25 cellular contexts compared by ENCODE assay signal in genomic region chr18:6666286-6666685, GRCh38.
"Had no signal": no experiment of that assay in that cellular context is flagged by ENCODE, and none has a peak within 500 bp of the region (broad histone marks: within the 10 kb centered on the region; RNA-seq: fewer than 3 reads in every experiment).

No MANE protein-coding gene starts in this region.

- H3K27ac ChIP-seq: epithelial cell of prostate, esophagus muscularis mucosa, gastrocnemius medialis, left ventricle myocardium inferior, lower lobe of right lung, psoas muscle, spleen, testis, tibial nerve had no signal

- H3K4me1 ChIP-seq: esophagus muscularis mucosa, left ventricle myocardium inferior, lower lobe of right lung, psoas muscle, spleen, testis had no signal

- H3K4me3 ChIP-seq: esophagus muscularis mucosa, gastrocnemius medialis, hepatocyte, left ventricle myocardium inferior, lower lobe of right lung, psoas muscle, spleen, testis, tibial nerve had no signal

- H3K36me3 Mint-ChIP-seq: memory B cell; naive B cell; stimulated activated naive B cell treated with anti-CD40 and anti-IgM and Interleukin-4, amounts not matched to agents 10 μg/mL and 1 μg/mL and 100 μg/mL, for 72 hours had no signal

- H3K27ac Mint-ChIP-seq: memory B cell; naive B cell; nephron progenitor cell; stimulated activated naive B cell treated with anti-CD40 and anti-IgM and Interleukin-4, amounts not matched to agents 10 μg/mL and 1 μg/mL and 100 μg/mL, for 72 hours; stimulated activated naive CD8-positive, alpha-beta T cell treated with anti-CD3 and anti-CD28 coated beads, Interleukin-15, amount 100 ng/mL, for 72 hours had no signal

- H3K27me3 ChIP-seq: esophagus muscularis mucosa, gastrocnemius medialis, hepatocyte, spleen, testis, tibial nerve had no signal

- H3K9me3 ChIP-seq: esophagus muscularis mucosa, gastrocnemius medialis, left ventricle myocardium inferior, lower lobe of right lung, psoas muscle, spleen, testis, tibial nerve had no signal

- ATAC-seq: gastrocnemius medialis; left cardiac atrium; lower lobe of right lung; psoas muscle; sciatic nerve; stimulated activated naive B cell treated with anti-CD40 and anti-IgM and Interleukin-4, amounts not matched to agents 10 μg/mL and 1 μg/mL and 100 μg/mL, for 72 hours; stimulated activated naive CD8-positive, alpha-beta T cell treated with anti-CD3 and anti-CD28 coated beads, Interleukin-15, amount 100 ng/mL, for 72 hours had no signal

- H3K9me3 Mint-ChIP-seq: central memory CD8-positive, alpha-beta T cell; nephron progenitor cell; stimulated activated naive CD8-positive, alpha-beta T cell treated with anti-CD3 and anti-CD28 coated beads, Interleukin-15, amount 100 ng/mL, for 72 hours had no signal

- DNase-seq: effector memory CD4-positive, alpha-beta T cell; gastrocnemius medialis; kidney; left cardiac atrium; left ventricle myocardium inferior; lower lobe of right lung; midbrain; naive B cell; nephron progenitor cell; psoas muscle; retina; spleen; stimulated activated CD4-positive, alpha-beta T cell treated with anti-CD3 and anti-CD28 coated beads, Interleukin-15, amount 100 ng/mL, for 24 hours; stimulated activated CD4-positive, alpha-beta T cell treated with anti-CD3 and anti-CD28 coated beads, Interleukin-1b, Interleukin-23, amount 100 ng/mL, for 48 hours; stimulated activated CD4-positive, alpha-beta T cell treated with anti-CD3 and anti-CD28 coated beads, Interleukin-4, amount 100 ng/mL, for 4 hours; stimulated activated naive B cell treated with anti-CD40 and anti-IgM and Interleukin-4, amounts not matched to agents 10 μg/mL and 1 μg/mL and 100 μg/mL, for 72 hours; stimulated activated naive CD8-positive, alpha-beta T cell treated with anti-CD3 and anti-CD28 coated beads, Interleukin-15, amount 100 ng/mL, for 72 hours; testis had no signal

- H3K36me3 ChIP-seq: esophagus muscularis mucosa, gastrocnemius medialis, left ventricle myocardium inferior, lower lobe of right lung, spleen, tibial nerve had no signal

- H3K27me3 Mint-ChIP-seq: central memory CD8-positive, alpha-beta T cell; memory B cell; naive B cell; stimulated activated naive B cell treated with anti-CD40 and anti-IgM and Interleukin-4, amounts not matched to agents 10 μg/mL and 1 μg/mL and 100 μg/mL, for 72 hours; stimulated activated naive CD8-positive, alpha-beta T cell treated with anti-CD3 and anti-CD28 coated beads, Interleukin-15, amount 100 ng/mL, for 72 hours had no signal

- H3K4me1 Mint-ChIP-seq: central memory CD8-positive, alpha-beta T cell; memory B cell; naive B cell; stimulated activated naive B cell treated with anti-CD40 and anti-IgM and Interleukin-4, amounts not matched to agents 10 μg/mL and 1 μg/mL and 100 μg/mL, for 72 hours; stimulated activated naive CD8-positive, alpha-beta T cell treated with anti-CD3 and anti-CD28 coated beads, Interleukin-15, amount 100 ng/mL, for 72 hours had no signal

- H3K4me3 Mint-ChIP-seq: central memory CD8-positive, alpha-beta T cell; memory B cell; naive B cell; nephron progenitor cell; stimulated activated naive B cell treated with anti-CD40 and anti-IgM and Interleukin-4, amounts not matched to agents 10 μg/mL and 1 μg/mL and 100 μg/mL, for 72 hours; stimulated activated naive CD8-positive, alpha-beta T cell treated with anti-CD3 and anti-CD28 coated beads, Interleukin-15, amount 100 ng/mL, for 72 hours had no signal
